8 cellular contexts compared by ENCODE assay signal in the genomic region with DNA sequence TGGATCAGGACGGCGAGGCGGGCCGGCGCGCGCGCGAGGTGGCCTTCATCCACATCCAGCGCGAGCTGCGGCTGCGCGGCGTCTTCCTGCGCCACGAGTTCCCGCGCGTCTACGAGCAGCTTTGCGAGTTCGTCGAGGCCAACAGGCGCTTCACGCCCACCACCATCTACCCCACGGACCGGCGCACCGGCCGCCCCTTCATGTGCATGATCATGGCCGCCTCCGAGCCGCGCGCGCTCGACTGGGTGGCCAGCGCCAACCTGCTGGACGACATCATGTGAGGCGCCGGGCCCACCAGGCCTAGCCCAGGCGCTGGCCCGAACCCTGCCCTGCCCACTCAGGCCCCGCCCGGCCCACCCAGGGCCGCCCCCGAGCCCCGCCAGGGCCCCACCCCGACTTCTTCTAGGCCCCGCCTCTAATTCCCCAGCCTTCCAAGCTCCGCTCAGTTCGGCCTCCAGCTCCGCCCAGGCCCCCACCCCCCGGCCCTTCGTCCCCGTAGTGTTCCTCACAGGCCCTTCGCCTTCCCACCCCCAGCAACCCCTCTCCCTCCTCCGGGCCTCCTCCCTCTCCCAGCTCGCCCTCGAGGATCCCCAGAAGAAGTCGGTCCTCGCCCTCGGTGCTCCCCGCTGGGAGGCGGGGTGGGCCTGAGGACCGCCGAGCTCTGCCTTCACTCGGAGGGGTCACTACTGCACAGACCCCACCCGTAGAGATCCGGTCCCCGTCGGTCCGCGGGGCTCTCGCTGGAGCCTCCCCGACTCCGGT. TPM values are rescaled to one million over a fixed set of nuclear protein-coding genes. Genes with fewer than 3 reads are reported as not detected.
DNase-seq lines count a peak whose midpoint lies in the region; ATAC-seq and TF ChIP-seq lines count a peak whose summit lies in the region.

No MANE protein-coding gene starts in this region.

- H3K27ac ChIP-seq in Peyer's patch, result peak overlapping the region; percentile 85 to 97 (median 92)
- peak overlapping the region; percentile 86 for H3K27ac ChIP-seq in lower lobe of right lung
- H3K27ac ChIP-seq in upper lobe of left lung, result peak overlapping the region in 3 of 4 donors; percentile 87 to 89 (median 88)

- no peak for TF ChIP-seq EP300 in upper lobe of left lung (IDR thresholded peaks at IDR 0.05)

- no peak for DNase-seq in activated CD4-positive, alpha-beta T cell treated with anti-CD3 and anti-CD28 coated beads, Interleukin-2, amount 10 ng/mL, durations not matched to agents 7 days and 5 days
- DNase-seq in activated CD4-positive, alpha-beta T cell treated with anti-CD3 and anti-CD28 coated beads, Interleukin-2, amount 50 U/mL, for 4 hours, result no peak
- DNase-seq in Peyer's patch (peak; percentile 23 to 83 (median 78)), dedifferentiated amniotic fluid mesenchymal stem cell (ENCODE audit: extremely low spot score) (peak; percentile 38), lower lobe of right lung (peak; percentile 75), upper lobe of left lung (peak; percentile 57 to 93), superior temporal gyrus (ENCODE audit: extremely low spot score) (no peak)

- H3K4me1 ChIP-seq in Peyer's patch (peaks cover 19 to 61% (median 39%) of the 10 kb centered on the region in 4 donors), lower lobe of right lung (peaks cover 48% of the 10 kb centered on the region), upper lobe of left lung (peaks cover 60 to 77% (median 64%) of the 10 kb centered on the region in 4 donors)

- CTCF ChIA-PET in activated CD4-positive, alpha-beta T cell treated with anti-CD3 and anti-CD28 coated beads, Interleukin-2, amount 10 ng/mL, durations not matched to agents 7 days and 5 days (lab: Charles Lee), result interaction anchor here (0.9 to 2.2 kb wide), 5 partner anchors 18 to 182 kb away, joined by 3 to 7 read pairs (median 3); partner anchors contain the start of gene TRAF2

- H3K27me3 ChIP-seq in Peyer's patch (peaks cover 0 to 16% of the 10 kb centered on the region in 2 donors), lower lobe of right lung (ENCODE audit: low read depth) (peaks cover 33% of the 10 kb centered on the region), upper lobe of left lung (peaks cover 0 to 39% (median 38%) of the 10 kb centered on the region in 4 donors)

- POLR2A ChIA-PET in activated CD4-positive, alpha-beta T cell treated with anti-CD3 and anti-CD28 coated beads, Interleukin-2, amount 10 ng/mL, durations not matched to agents 7 days and 5 days (lab: Charles Lee), result no interaction called here

- no peaks in the 10 kb centered on the region for H3K9me3 ChIP-seq in Peyer's patch
- no peaks in the 10 kb centered on the region for H3K9me3 ChIP-seq in lower lobe of right lung
- no peaks in the 10 kb centered on the region for H3K9me3 ChIP-seq in upper lobe of left lung

- peaks cover 17% of the 10 kb centered on the region for H3K27me3 Mint-ChIP-seq in activated CD4-positive, alpha-beta T cell treated with anti-CD3 and anti-CD28 coated beads, Interleukin-2, amount 10 ng/mL, durations not matched to agents 7 days and 5 days

- TF ChIP-seq POLR2A in Peyer's patch (IDR thresholded peaks at IDR 0.05) (no peak), upper lobe of left lung (IDR thresholded peaks at IDR 0.05) (no peak)

- H3K4me3 ChIP-seq in Peyer's patch (peak overlapping the region; percentile 73 to 84 (median 78)), lower lobe of right lung (peak overlapping the region; percentile 94), upper lobe of left lung (peak overlapping the region; percentile 56 to 94 (median 76))

- peaks cover 23% of the 10 kb centered on the region for H3K4me1 Mint-ChIP-seq in activated CD4-positive, alpha-beta T cell treated with anti-CD3 and anti-CD28 coated beads, Interleukin-2, amount 10 ng/mL, durations not matched to agents 7 days and 5 days

- no peak for TF ChIP-seq CTCF in Peyer's patch (IDR thresholded peaks at IDR 0.05)
- TF ChIP-seq CTCF in lower lobe of right lung (IDR thresholded peaks at IDR 0.05), result no peak
- TF ChIP-seq CTCF in upper lobe of left lung (IDR thresholded peaks at IDR 0.05), result no peak

- H3K27ac Mint-ChIP-seq in activated CD4-positive, alpha-beta T cell treated with anti-CD3 and anti-CD28 coated beads, Interleukin-2, amount 10 ng/mL, durations not matched to agents 7 days and 5 days, result peak overlapping the region; percentile 67

- whole genome bisulfite sequencing in upper lobe of left lung, 2 donors, result 7 to 13% methylated on average over 11 to 22 of the region's 78 CpGs

- ATAC-seq in lower lobe of right lung (peak; percentile 28 to 43), upper lobe of left lung (ENCODE audit: low FRiP score in 2 of 2) (peak in 1 of 2 donors; percentile 69), HG03039 (IDR thresholded peaks at IDR 0.05; ENCODE audit: unreplicated experiment) (no peak)

- H3K4me3 Mint-ChIP-seq in activated CD4-positive, alpha-beta T cell treated with anti-CD3 and anti-CD28 coated beads, Interleukin-2, amount 10 ng/mL, durations not matched to agents 7 days and 5 days, result peak overlapping the region; percentile 92

- peaks cover 3% of the 10 kb centered on the region for H3K36me3 Mint-ChIP-seq in activated CD4-positive, alpha-beta T cell treated with anti-CD3 and anti-CD28 coated beads, Interleukin-2, amount 10 ng/mL, durations not matched to agents 7 days and 5 days (ENCODE audit: low read depth)

- H3K36me3 ChIP-seq in Peyer's patch, result peaks cover 0 to 11% (median 0%) of the 10 kb centered on the region in 3 donors
- peaks cover 16% of the 10 kb centered on the region for H3K36me3 ChIP-seq in lower lobe of right lung
- H3K36me3 ChIP-seq in upper lobe of left lung, result peaks cover 0 to 14% (median 8%) of the 10 kb centered on the region in 4 donors

- H3K9me3 Mint-ChIP-seq in activated CD4-positive, alpha-beta T cell treated with anti-CD3 and anti-CD28 coated beads, Interleukin-2, amount 10 ng/mL, durations not matched to agents 7 days and 5 days, result no peaks in the 10 kb centered on the region

- intact Hi-C loops in lower lobe of right lung (cut with DNase I), result no loop called here

RNA-seq across cellular contexts. Expression of gene PHPT1, which starts 2.0 kb away (rescaled TPM):
- 10 to 100 TPM; 90.1 to 99.4 TPM for total RNA-seq in activated CD4-positive, alpha-beta T cell treated with anti-CD3 and anti-CD28 coated beads, Interleukin-2, amount 10 ng/mL, durations not matched to agents 7 days and 5 days
- 100 to 1,000 TPM in 2 of 4 donors, 10 to 100 TPM in 2; 66.0 to 120 (median 96.5) TPM for total RNA-seq in Peyer's patch
- 93.6 TPM for total RNA-seq in lower lobe of right lung
- 100 to 1,000 TPM in 1 of 6 donors, 10 to 100 TPM in 5; 51.3 to 135 (median 64.1) TPM for total RNA-seq in upper lobe of left lung

RNA-seq across cellular contexts. Expression of gene MAMDC4, which starts 4.9 kb away (rescaled TPM):
- 10 to 100 TPM; 12.4 to 14.4 TPM for total RNA-seq in activated CD4-positive, alpha-beta T cell treated with anti-CD3 and anti-CD28 coated beads, Interleukin-2, amount 10 ng/mL, durations not matched to agents 7 days and 5 days
- total RNA-seq in Peyer's patch (10 to 100 TPM; 30.8 to 50.4 (median 41.4) TPM), lower lobe of right lung (13.5 TPM), upper lobe of left lung (10 to 100 TPM in 3 of 6 donors, 1 to 10 TPM in 3; 2.1 to 18.9 (median 11.0) TPM)

RNA-seq across cellular contexts. Expression of gene AJM1, which starts 5.0 kb away (rescaled TPM):
- total RNA-seq in activated CD4-positive, alpha-beta T cell treated with anti-CD3 and anti-CD28 coated beads, Interleukin-2, amount 10 ng/mL, durations not matched to agents 7 days and 5 days, result 1 to 10 TPM; 4.0 to 4.1 TPM
- total RNA-seq in Peyer's patch (10 to 100 TPM in 2 of 4 donors, 1 to 10 TPM in 2; 4.1 to 17.4 (median 9.2) TPM), lower lobe of right lung (3.5 TPM), upper lobe of left lung (1 to 10 TPM; 1.4 to 7.3 (median 3.0) TPM)

RNA-seq across cellular contexts. Expression of gene EDF1, which starts 18.9 kb away (rescaled TPM):
- total RNA-seq in activated CD4-positive, alpha-beta T cell treated with anti-CD3 and anti-CD28 coated beads, Interleukin-2, amount 10 ng/mL, durations not matched to agents 7 days and 5 days, result 100 to 1,000 TPM; 290 to 291 TPM
- total RNA-seq in Peyer's patch, result 100 to 1,000 TPM; 299 to 676 (median 475) TPM
- 230 TPM for total RNA-seq in lower lobe of right lung
- 100 to 1,000 TPM; 137 to 312 (median 282) TPM for total RNA-seq in upper lobe of left lung

RNA-seq across cellular contexts. Expression of gene TRAF2, which starts 39.1 kb away (rescaled TPM):
- total RNA-seq in activated CD4-positive, alpha-beta T cell treated with anti-CD3 and anti-CD28 coated beads, Interleukin-2, amount 10 ng/mL, durations not matched to agents 7 days and 5 days, result 10 to 100 TPM; 39.4 to 49.4 TPM
- total RNA-seq in Peyer's patch (10 to 100 TPM; 17.5 to 75.1 (median 22.2) TPM), lower lobe of right lung (16.5 TPM), upper lobe of left lung (10 to 100 TPM; 10.6 to 20.8 (median 13.4) TPM)

Comparison
In these comparisons a context has a peak if more than half of its experiments do, and no peak if none do; other contexts are left out.
1. DNase-seq: peak in Peyer's patch (3 of 3), dedifferentiated amniotic fluid mesenchymal stem cell (single experiment), lower lobe of right lung (single experiment) and upper lobe of left lung (2 of 2); none in activated CD4-positive, alpha-beta T cell treated with anti-CD3 and anti-CD28 coated beads, Interleukin-2, amount 10 ng/mL, durations not matched to agents 7 days and 5 days (single experiment), activated CD4-positive, alpha-beta T cell treated with anti-CD3 and anti-CD28 coated beads, Interleukin-2, amount 50 U/mL, for 4 hours (0 of 2) and superior temporal gyrus (single experiment).
2. Peak in every context shown above with its lines, with median percentiles within 50 percentile points of each other: H3K27ac ChIP-seq and H3K4me3 ChIP-seq.